ENCODE assay signal across 8 cellular contexts in genomic region chr11:122781378-122782040, GRCh38. TPM values are rescaled to one million over a fixed set of nuclear protein-coding genes. Genes with fewer than 3 reads are reported as not detected.
DNase-seq lines count a peak whose midpoint lies in the region; ATAC-seq and FAIRE-seq lines count a peak whose summit lies in the region.

No MANE protein-coding gene starts in this region.

- peak; percentile 51 for FAIRE-seq in A204.1 (lab: Jason Lieb, UNC)

- DNase-seq in NCI-H526 (lab: John Stamatoyannopoulos, UW), result peak; percentile 84 to 99
- peak; percentile 81 to 86 for DNase-seq in activated CD4-positive, alpha-beta T cell treated with anti-CD3 and anti-CD28 coated beads, Interleukin-2, amount 50 U/mL, for 48 hours
- peak; percentile 87 for DNase-seq in ecto neural progenitor cell (ENCODE audit: low spot score)
- DNase-seq in lung microvascular endothelial cell (ENCODE audit: low read depth in 2 of 2), result peak; percentile 89 to 90
- peak; percentile 42 for DNase-seq in stimulated activated CD8-positive, alpha-beta memory T cell treated with anti-CD3 and anti-CD28 coated beads, Interleukin-12 subunit alpha, Interleukin-12 subunit beta, amount 100 ng/mL, for 4 hours (ENCODE audit: low read depth)

- ATAC-seq in GM18502 (IDR thresholded peaks at IDR 0.05; ENCODE audit: poor library complexity, unreplicated experiment), result peak; percentile 69
- peak; percentile 92 for ATAC-seq in HG03354 (IDR thresholded peaks at IDR 0.05; ENCODE audit: poor library complexity, severe bottlenecking, unreplicated experiment)

RNA-seq across cellular contexts. Expression of gene CRTAM, which starts 56.8 kb away (rescaled TPM):
- total RNA-seq in lung microvascular endothelial cell, result not detected in 2 replicates

Comparison
In these comparisons a context has a peak if more than half of its experiments do, and no peak if none do; other contexts are left out.
1. Peak in every context shown above with its lines: DNase-seq and ATAC-seq.